ENCODE assay signal across 17 cellular contexts in genomic region chr10:111999915-112000302, GRCh38.
DNase-seq lines count a peak whose midpoint lies in the region; ATAC-seq and TF ChIP-seq lines count a peak whose summit lies in the region.
"Had no signal": no experiment of that assay in that cellular context is flagged by ENCODE, and none has a peak within 500 bp of the region (broad histone marks: within the 10 kb centered on the region; RNA-seq: fewer than 3 reads in every experiment).

No MANE protein-coding gene starts in this region.

- DNase-seq in GM23338 (ENCODE audit: low spot score) = no peak
- DNase-seq in WTC11 (ENCODE audit: low spot score) = no peak
- peak; percentile 17 for DNase-seq in esophagus muscularis mucosa (ENCODE audit: extremely low spot score)
- DNase-seq in sciatic nerve (ENCODE audit: low spot score) = no peak
- DNase-seq in left ventricle myocardium superior = no peak
- DNase-seq in UCSD-AML1 (lab: John Stamatoyannopoulos, UW; ENCODE audit: unreplicated experiment) = no peak
- DNase-seq: CD4-positive, CD25-positive, alpha-beta regulatory T cell; MM.1S; NCI-H2029; NCI-H526 treated with DMSO at 0.1 percent for 48 hours; SHP77 treated with DMSO at 0.1 percent for 48 hours had no signal

- no peaks in the 10 kb centered on the region for H4K20me1 ChIP-seq in GM23338 (replicated peaks; ENCODE audit: insufficient read depth)
- H4K20me1 ChIP-seq: BLaER1 had no signal

- no peaks in the 10 kb centered on the region for H3K9me3 Mint-ChIP-seq in GM23338
- peaks cover 16% of the 10 kb centered on the region for H3K9me3 Mint-ChIP-seq in WTC11

- H3K4me3 Mint-ChIP-seq in GM23338 (no peak overlapping the region), WTC11 (no peak overlapping the region)
- H3K4me3 Mint-ChIP-seq: CD4-positive, CD25-positive, alpha-beta regulatory T cell; IgD-negative memory B cell had no signal

- peaks cover 0 to 4% (median 1%) of the 10 kb centered on the region in 4 donors for H3K9me3 ChIP-seq in esophagus muscularis mucosa
- H3K9me3 ChIP-seq: BLaER1 had no signal

- H3K4me1 ChIP-seq in GM23338 (ENCODE audit: insufficient read depth) (peaks cover 20% of the 10 kb centered on the region), esophagus muscularis mucosa (peaks cover 0 to 7% (median 0%) of the 10 kb centered on the region in 4 donors)
- H3K4me1 ChIP-seq: BLaER1 had no signal

- TF ChIP-seq POLR2A in esophagus muscularis mucosa (IDR thresholded peaks at IDR 0.05; ENCODE audit: low read depth) = no peak

- H3K36me3 Mint-ChIP-seq in GM23338 (ENCODE audit: low read depth) (no peaks in the 10 kb centered on the region), WTC11 (0 out of 2 replicates have a peak, but pooled peaks cover 6% of the 10 kb centered on the region)
- H3K36me3 Mint-ChIP-seq: CD4-positive, CD25-positive, alpha-beta regulatory T cell; IgD-negative memory B cell had no signal

- 46% methylated on average over 3 of the region's 3 CpGs for WGBS in esophagus muscularis mucosa

- TF ChIP-seq CTCF in GM23338 (conservative IDR thresholded peaks at IDR 0.05; ENCODE audit: low read depth in 2 of 2) (no peak), WTC11 (IDR thresholded peaks at IDR 0.05) (no peak), esophagus muscularis mucosa (IDR thresholded peaks at IDR 0.05) (no peak)

- CTCF ChIA-PET in WTC11 (lab: Charles Lee) = interaction anchor here (0.8 to 1.6 kb wide), 2 partner anchors 9 to 116 kb away, joined by 3 to 6 read pairs; no protein-coding TSS in a partner anchor

- H3K4me1 Mint-ChIP-seq in GM23338 (peaks cover 21% of the 10 kb centered on the region), WTC11 (peaks cover 36% of the 10 kb centered on the region)
- H3K4me1 Mint-ChIP-seq: CD4-positive, CD25-positive, alpha-beta regulatory T cell; IgD-negative memory B cell had no signal

- no peaks in the 10 kb centered on the region for H3F3A ChIP-seq in GM23338 (replicated peaks; ENCODE audit: low read depth)

- intact Hi-C loops in esophagus muscularis mucosa (cut with DNase I) = no loop called here
- intact Hi-C loops in sciatic nerve (cut with DNase I) = no loop called here
- intact Hi-C loops in left ventricle myocardium superior (cut with micrococcal nuclease) = no loop called here

- TF ChIP-seq EP300 in esophagus muscularis mucosa (IDR thresholded peaks at IDR 0.05) = no peak

- H3K27ac ChIP-seq in GM23338 (ENCODE audit: low read depth) (no peak overlapping the region), esophagus muscularis mucosa (replicated peaks in 1 of 4) (no peak overlapping the region)
- H3K27ac ChIP-seq: BLaER1, KMS-11, SK-N-MC had no signal

- H3K9me2 ChIP-seq in GM23338 (ENCODE audit: insufficient read depth) = peaks cover 18% of the 10 kb centered on the region; the same call in 1 of the 2 replicates

- ATAC-seq in GM23338 (no peak; the same call in 2 of the 3 replicates), WTC11 (peak; percentile 36), sciatic nerve (peak; percentile 38), HG03457 (IDR thresholded peaks at IDR 0.05; ENCODE audit: unreplicated experiment) (no peak), left ventricle myocardium superior (no peak)
- ATAC-seq: GM12878 had no signal

- POLR2A ChIA-PET in WTC11 (lab: Charles Lee) = no interaction called here

- H2AFZ ChIP-seq in GM23338 = no peak overlapping the region

- H3K4me3 ChIP-seq in GM23338 (no peak overlapping the region), esophagus muscularis mucosa (no peak overlapping the region)
- H3K4me3 ChIP-seq: BLaER1, GM12878, SK-N-MC had no signal

- peaks cover 3% of the 10 kb centered on the region for H3K27me3 Mint-ChIP-seq in GM23338 (ENCODE audit: insufficient read depth, low read depth, poor library complexity)
- H3K27me3 Mint-ChIP-seq in WTC11 (ENCODE audit: low read depth) = peaks cover 7% of the 10 kb centered on the region
- H3K27me3 Mint-ChIP-seq: CD4-positive, CD25-positive, alpha-beta regulatory T cell had no signal

- no peaks in the 10 kb centered on the region for H3K36me3 ChIP-seq in GM23338 (ENCODE audit: insufficient read depth)
- H3K36me3 ChIP-seq in esophagus muscularis mucosa = no peaks in the 10 kb centered on the region
- H3K36me3 ChIP-seq: BLaER1 had no signal

- H3K27ac Mint-ChIP-seq in GM23338 (no peak overlapping the region), WTC11 (peak overlapping the region; percentile 81; the same call in 1 of the 2 replicates)
- H3K27ac Mint-ChIP-seq: CD4-positive, CD25-positive, alpha-beta regulatory T cell; IgD-negative memory B cell had no signal

- no peaks in the 10 kb centered on the region for H3K79me2 ChIP-seq in GM23338 (replicated peaks; ENCODE audit: insufficient read depth)

- peak overlapping the region; percentile 59; the same call in 1 of the 2 replicates for H3K4me2 ChIP-seq in GM23338
- H3K4me2 ChIP-seq: BLaER1, KMS-11 had no signal

- no peaks in the 10 kb centered on the region for H3K27me3 ChIP-seq in GM23338 (ENCODE audit: insufficient read depth)
- H3K27me3 ChIP-seq in esophagus muscularis mucosa = no peaks in the 10 kb centered on the region
- H3K27me3 ChIP-seq: BLaER1 had no signal

TF ChIP-seq in GM23338, 12 proteins besides CTCF, POLR2A, EP300 and RAD21 (continues in another document):
- no peak for TF ChIP-seq ZNF114 (CRISPR knock-in tag; IDR thresholded peaks at IDR 0.05)
- TF ChIP-seq JUNB (IDR thresholded peaks at IDR 0.05; ENCODE audit: unreplicated experiment) = no peak
- TF ChIP-seq ETS1 (IDR thresholded peaks at IDR 0.05) = no peak
- TF ChIP-seq STAT1 (IDR thresholded peaks at IDR 0.05; ENCODE audit: unreplicated experiment) = no peak
- no peak for TF ChIP-seq EZH2 (IDR thresholded peaks at IDR 0.05; ENCODE audit: low read depth, unreplicated experiment)

TF ChIP-seq in WTC11, 78 proteins besides CTCF, POLR2A, EP300 and RAD21:
- TF ChIP-seq NFYB (CRISPR knock-in tag; conservative IDR thresholded peaks at IDR 0.05; ENCODE audit: low read depth) = no peak
- TF ChIP-seq TEAD4 (CRISPR knock-in tag; IDR thresholded peaks at IDR 0.05) = no peak
- no peak for TF ChIP-seq TEAD1 (CRISPR knock-in tag; IDR thresholded peaks at IDR 0.05)
- no peak for TF ChIP-seq JUN (CRISPR knock-in tag; IDR thresholded peaks at IDR 0.05)
- no peak for TF ChIP-seq USF2 (CRISPR knock-in tag; IDR thresholded peaks at IDR 0.05)

Comparison
In these comparisons a context has a peak if more than half of its experiments do, and no peak if none do; other contexts are left out.
1. ATAC-seq: peak in WTC11 (single experiment) and sciatic nerve (single experiment); none in GM23338 (single experiment), HG03457 (single experiment) and left ventricle myocardium superior (single experiment).